Comparison of ENCODE assay signal across 20 cellular contexts in genomic region chr1:35594005-35594760, GRCh38. TPM values are rescaled to one million over a fixed set of nuclear protein-coding genes. Genes with fewer than 3 reads are reported as not detected.
A peak's percentile ranks its signal among the peaks of the same experiment; 100 is the strongest.
DNase-seq lines count a peak whose midpoint lies in the region; ATAC-seq lines count a peak whose summit lies in the region.
"Had no signal": no experiment of that assay in that cellular context is flagged by ENCODE, and none has a peak within 500 bp of the region (broad histone marks: within the 10 kb centered on the region; RNA-seq: fewer than 3 reads in every experiment).

No MANE protein-coding gene starts in this region.

- WGBS in right cardiac atrium = 94% methylated on average over 9 of the region's 9 CpGs

- H3K27me3 ChIP-seq in right cardiac atrium (ENCODE audit: control insufficient read depth, insufficient read depth) = no peaks in the 10 kb centered on the region
- H3K27me3 ChIP-seq: BE2C had no signal

- H3K4me3 Mint-ChIP-seq in T-helper 17 cell (no peak overlapping the region), immature natural killer cell (no peak overlapping the region)
- H3K4me3 Mint-ChIP-seq in stimulated activated effector memory CD8-positive, alpha-beta T cell treated with anti-CD3 and anti-CD28 coated beads, Interleukin-12 subunit alpha, Interleukin-12 subunit beta, amount 100 ng/mL, for 72 hours = no peak overlapping the region
- H3K4me3 Mint-ChIP-seq: CD4-positive, alpha-beta T cell; GM23338 had no signal

- H3K4me3 ChIP-seq in right cardiac atrium (ENCODE audit: low read length) = no peak overlapping the region
- H3K4me3 ChIP-seq: GM23338 had no signal

- intact Hi-C loops in cardiac septum (cut with DNase I) = no loop called here
- intact Hi-C loops in right cardiac atrium (cut with DNase I) = no loop called here

- no peak overlapping the region for H3K27ac ChIP-seq in right cardiac atrium (ENCODE audit: low read length)

- DNase-seq in cardiac septum (ENCODE audit: low spot score) (peak; percentile 39), right cardiac atrium (no peak), T-helper 17 cell (no peak), immature natural killer cell (no peak), SHP77 (lab: John Stamatoyannopoulos, UW) (no peak), NCI-H748 (lab: John Stamatoyannopoulos, UW; ENCODE audit: unreplicated experiment) (no peak), T-helper 2 cell (no peak)
- DNase-seq in stimulated activated effector memory CD8-positive, alpha-beta T cell treated with anti-CD3 and anti-CD28 coated beads, Interleukin-12 subunit alpha, Interleukin-12 subunit beta, amount 100 ng/mL, for 72 hours (ENCODE audit: low spot score in 2 of 2) = no peak
- DNase-seq: BE2C; Calu3; CD4-positive, alpha-beta T cell; EL; HCEC 1CT; NCI-H1105 treated with DMSO at 0.1 percent for 48 hours; NCI-H1694; NCI-H510A treated with DMSO at 0.1 percent for 48 hours; NCI-H82; RPMI8226 had no signal

- ATAC-seq in right cardiac atrium (no peak), T-helper 17 cell (no peak)
- ATAC-seq in stimulated activated effector memory CD8-positive, alpha-beta T cell treated with anti-CD3 and anti-CD28 coated beads, Interleukin-12 subunit alpha, Interleukin-12 subunit beta, amount 100 ng/mL, for 72 hours = no peak
- ATAC-seq: GM23338 had no signal

- peaks cover 7% of the 10 kb centered on the region for H3K36me3 Mint-ChIP-seq in T-helper 17 cell (ENCODE audit: low read depth)
- peaks cover 5 to 21% (median 8%) of the 10 kb centered on the region in 3 donors for H3K36me3 Mint-ChIP-seq in immature natural killer cell
- H3K36me3 Mint-ChIP-seq in stimulated activated effector memory CD8-positive, alpha-beta T cell treated with anti-CD3 and anti-CD28 coated beads, Interleukin-12 subunit alpha, Interleukin-12 subunit beta, amount 100 ng/mL, for 72 hours = peaks cover 13% of the 10 kb centered on the region

- H3K27ac Mint-ChIP-seq in T-helper 17 cell (peak overlapping the region; percentile 3), immature natural killer cell (peak overlapping the region in 5 of 6 donors; percentile 33 to 91 (median 62))
- peak overlapping the region; percentile 75 for H3K27ac Mint-ChIP-seq in stimulated activated effector memory CD8-positive, alpha-beta T cell treated with anti-CD3 and anti-CD28 coated beads, Interleukin-12 subunit alpha, Interleukin-12 subunit beta, amount 100 ng/mL, for 72 hours
- H3K27ac Mint-ChIP-seq: CD4-positive, alpha-beta T cell; GM23338 had no signal

- H3K9me3 ChIP-seq in right cardiac atrium (ENCODE audit: control insufficient read depth, low read length) = no peaks in the 10 kb centered on the region
- no peaks in the 10 kb centered on the region for H3K9me3 ChIP-seq in T-helper 17 cell (ENCODE audit: control insufficient read depth, low read length, poor library complexity, severe bottlenecking)
- H3K9me3 ChIP-seq: BE2C had no signal

- no peaks in the 10 kb centered on the region for H3K4me1 ChIP-seq in right cardiac atrium (ENCODE audit: control insufficient read depth, insufficient read depth, low read length)
- H3K4me1 ChIP-seq: BE2C had no signal

- no peaks in the 10 kb centered on the region for H3K27me3 Mint-ChIP-seq in T-helper 17 cell
- H3K27me3 Mint-ChIP-seq in immature natural killer cell (ENCODE audit: low read depth in 3 of 3) = peaks cover 0 to 2% (median 1%) of the 10 kb centered on the region in 3 donors
- H3K27me3 Mint-ChIP-seq: CD4-positive, alpha-beta T cell had no signal

- no peaks in the 10 kb centered on the region for H3K9me3 Mint-ChIP-seq in immature natural killer cell
- no peaks in the 10 kb centered on the region for H3K9me3 Mint-ChIP-seq in stimulated activated effector memory CD8-positive, alpha-beta T cell treated with anti-CD3 and anti-CD28 coated beads, Interleukin-12 subunit alpha, Interleukin-12 subunit beta, amount 100 ng/mL, for 72 hours
- H3K9me3 Mint-ChIP-seq: CD4-positive, alpha-beta T cell had no signal

- peaks cover 20% of the 10 kb centered on the region for H3K4me1 Mint-ChIP-seq in T-helper 17 cell
- H3K4me1 Mint-ChIP-seq in immature natural killer cell = peaks cover 27 to 28% of the 10 kb centered on the region in 2 donors
- H3K4me1 Mint-ChIP-seq in stimulated activated effector memory CD8-positive, alpha-beta T cell treated with anti-CD3 and anti-CD28 coated beads, Interleukin-12 subunit alpha, Interleukin-12 subunit beta, amount 100 ng/mL, for 72 hours = peaks cover 20% of the 10 kb centered on the region
- H3K4me1 Mint-ChIP-seq: GM23338 had no signal

RNA-seq across cellular contexts. Expression of gene TFAP2E, which starts 21.1 kb away (rescaled TPM):
- 0.48 TPM for total RNA-seq in cardiac septum
- under 1 TPM; 0.17 to 0.31 (median 0.27) TPM for total RNA-seq in right cardiac atrium
- polyA plus RNA-seq in right cardiac atrium = 0.34 TPM
- total RNA-seq in T-helper 17 cell = 1 to 10 TPM; 3.2 to 4.5 TPM
- polyA plus RNA-seq in immature natural killer cell = 1 to 10 TPM in 2 of 3 donors, not detected in 1; 1.3 to 1.8 TPM
- total RNA-seq: A172 had no signal

RNA-seq across cellular contexts. Expression of gene NCDN, which starts 36.6 kb away (rescaled TPM):
- total RNA-seq in cardiac septum (56.0 TPM), right cardiac atrium (10 to 100 TPM; 26.4 to 41.6 (median 35.1) TPM), T-helper 17 cell (10 to 100 TPM; 23.8 to 26.2 TPM)
- polyA plus RNA-seq in right cardiac atrium (21.2 TPM), immature natural killer cell (1 to 10 TPM; 4.1 to 8.9 (median 4.9) TPM)

RNA-seq across cellular contexts. Expression of gene KIAA0319L, which starts 37.0 kb away (rescaled TPM):
- total RNA-seq in cardiac septum (84.0 TPM), right cardiac atrium (10 to 100 TPM; 53.5 to 67.0 (median 60.0) TPM), T-helper 17 cell (10 to 100 TPM; 58.8 to 79.0 TPM)
- polyA plus RNA-seq in right cardiac atrium (31.8 TPM), immature natural killer cell (10 to 100 TPM; 11.1 to 31.8 (median 19.1) TPM)

RNA-seq across cellular contexts. Expression of gene PSMB2, which starts 47.1 kb away (rescaled TPM):
- 35.6 TPM for total RNA-seq in cardiac septum
- 10 to 100 TPM; 32.0 to 37.3 (median 35.7) TPM for total RNA-seq in right cardiac atrium
- polyA plus RNA-seq in right cardiac atrium = 36.8 TPM
- total RNA-seq in T-helper 17 cell = 10 to 100 TPM; 27.4 to 30.5 TPM
- 100 to 1,000 TPM in 1 of 3 donors, 10 to 100 TPM in 2; 83.2 to 108 (median 89.7) TPM for polyA plus RNA-seq in immature natural killer cell

Comparison
In these comparisons a context has a peak if more than half of its experiments do, and no peak if none do; other contexts are left out.
1. H3K27ac Mint-ChIP-seq: peak in every context shown above with its lines; median percentile 75 in stimulated activated effector memory CD8-positive, alpha-beta T cell treated with anti-CD3 and anti-CD28 coated beads, Interleukin-12 subunit alpha, Interleukin-12 subunit beta, amount 100 ng/mL, for 72 hours; 62 in immature natural killer cell; 3 in T-helper 17 cell.